10 cellular contexts compared by ENCODE assay signal in the genomic region with DNA sequence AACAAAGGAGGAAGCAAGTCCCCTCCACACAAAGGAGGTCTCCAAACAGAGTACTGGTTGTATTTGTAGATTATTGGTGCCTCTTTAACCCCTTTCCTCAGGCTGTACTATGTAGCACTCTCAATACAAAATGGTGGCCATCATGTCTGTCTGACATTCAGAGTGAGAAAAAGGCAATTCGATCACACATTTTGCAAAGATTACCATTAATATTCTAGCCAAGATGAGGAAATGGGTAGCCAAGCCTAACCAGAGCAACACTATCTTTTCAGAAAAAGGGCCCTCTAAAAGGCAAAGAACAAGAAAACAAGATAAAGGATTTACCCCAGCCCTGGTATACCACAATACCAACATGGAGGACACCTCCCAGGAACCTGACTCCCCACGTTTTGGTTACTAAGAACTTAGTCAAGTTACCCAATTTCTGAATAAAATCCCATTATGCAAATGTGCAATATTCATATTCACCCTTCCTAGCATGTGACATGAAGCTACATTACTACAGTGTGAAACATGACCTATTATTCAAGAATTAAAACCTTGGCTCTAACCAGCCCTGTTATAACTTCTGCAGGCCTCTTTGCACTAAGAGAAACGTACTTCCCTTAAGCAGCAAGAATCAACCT. TPM values are rescaled to one million over a fixed set of nuclear protein-coding genes. Genes with fewer than 3 reads are reported as not detected.
DNase-seq lines count a peak whose midpoint lies in the region; ATAC-seq and TF ChIP-seq lines count a peak whose summit lies in the region.
"Had no signal": no experiment of that assay in that cellular context is flagged by ENCODE, and none has a peak within 500 bp of the region (broad histone marks: within the 10 kb centered on the region; RNA-seq: fewer than 3 reads in every experiment).

No MANE protein-coding gene starts in this region.

- peaks cover 4% of the 10 kb centered on the region; the same call in 1 of the 2 replicates for H3K4me1 ChIP-seq in SJCRH30
- H3K4me1 ChIP-seq in effector memory CD4-positive, alpha-beta T cell (ENCODE audit: control insufficient read depth, insufficient read depth, low read length, poor library complexity, severe bottlenecking), result peaks cover 17% of the 10 kb centered on the region

- peak overlapping the region; percentile 99 for H3K9ac ChIP-seq in neural cell (ENCODE audit: low read length)

- TF ChIP-seq RAD21 in neural cell (conservative IDR thresholded peaks at IDR 0.05), result no peak

- no peaks in the 10 kb centered on the region for H3K9me3 ChIP-seq in SJCRH30 (replicated peaks)
- no peaks in the 10 kb centered on the region for H3K9me3 ChIP-seq in effector memory CD4-positive, alpha-beta T cell (ENCODE audit: control insufficient read depth, low read length)
- no peaks in the 10 kb centered on the region for H3K9me3 ChIP-seq in neural cell (ENCODE audit: low read length)

- TF ChIP-seq CTCF in neural cell (IDR thresholded peaks at IDR 0.05; ENCODE audit: poor library complexity, severe bottlenecking), result no peak

- H3K36me3 ChIP-seq in SJCRH30 (no peaks in the 10 kb centered on the region), neural cell (ENCODE audit: insufficient read depth, low read length) (no peaks in the 10 kb centered on the region)
- H3K36me3 ChIP-seq in effector memory CD4-positive, alpha-beta T cell (ENCODE audit: control insufficient read depth, insufficient read depth, low read length), result no peaks in the 10 kb centered on the region

- H3K9me2 ChIP-seq in neural cell (ENCODE audit: insufficient read depth, low read length), result no peaks in the 10 kb centered on the region

- H3K79me2 ChIP-seq in neural cell (replicated peaks; ENCODE audit: insufficient read depth, low read length), result peaks cover 83% of the 10 kb centered on the region

- ATAC-seq in GM19324 (IDR thresholded peaks at IDR 0.05; ENCODE audit: low FRiP score, unreplicated experiment), result no peak

- H3K27ac ChIP-seq in SJCRH30 (peak overlapping the region; percentile 53), neural cell (ENCODE audit: low read length) (peak overlapping the region; percentile 93)
- H3K27ac ChIP-seq in effector memory CD4-positive, alpha-beta T cell (ENCODE audit: insufficient read depth, low read length, poor library complexity, severe bottlenecking), result peak overlapping the region; percentile 65
- H3K27ac ChIP-seq: 22Rv1 had no signal

- peaks cover 13% of the 10 kb centered on the region for H4K20me1 ChIP-seq in neural cell (ENCODE audit: insufficient read depth)

- H3F3A ChIP-seq in neural cell (ENCODE audit: insufficient read depth, low read length, poor library complexity, severe bottlenecking), result no peaks in the 10 kb centered on the region

- no peaks in the 10 kb centered on the region for H3K27me3 ChIP-seq in SJCRH30
- H3K27me3 ChIP-seq in effector memory CD4-positive, alpha-beta T cell (replicated peaks; ENCODE audit: control insufficient read depth, insufficient read depth, low read length, poor library complexity, severe bottlenecking), result no peaks in the 10 kb centered on the region
- H3K27me3 ChIP-seq in neural cell (ENCODE audit: insufficient read depth, low read depth, low read length), result no peaks in the 10 kb centered on the region

- DNase-seq in DMS 273 (lab: John Stamatoyannopoulos, UW; ENCODE audit: unreplicated experiment), result peak; percentile 29
- no peak for DNase-seq in DMS 273 treated with DMSO at 0.1 percent for 48 hours (lab: John Stamatoyannopoulos, UW)
- no peak for DNase-seq in SJCRH30
- DNase-seq in effector memory CD4-positive, alpha-beta T cell, result no peak
- no peak for DNase-seq in NCI-H1417 treated with DMSO at 0.1 percent for 48 hours (lab: John Stamatoyannopoulos, UW)
- DNase-seq in NCI-H128 (lab: John Stamatoyannopoulos, UW; ENCODE audit: unreplicated experiment), result no peak

- TF ChIP-seq EP300 in neural cell (conservative IDR thresholded peaks at IDR 0.05; ENCODE audit: poor library complexity, severe bottlenecking), result peak; percentile 29

- peak overlapping the region; percentile 93 for H3K4me2 ChIP-seq in neural cell (ENCODE audit: low read length)

- peak overlapping the region; percentile 72 for H3K4me3 ChIP-seq in SJCRH30
- H3K4me3 ChIP-seq in effector memory CD4-positive, alpha-beta T cell (ENCODE audit: insufficient read depth, low read depth, low read length, poor library complexity, severe bottlenecking), result peak overlapping the region; percentile 95
- peak overlapping the region; percentile 98 for H3K4me3 ChIP-seq in neural cell (ENCODE audit: low read length)

- H2AFZ ChIP-seq in neural cell (ENCODE audit: low read depth, low read length), result peak overlapping the region; percentile 3

TF ChIP-seq in neural cell, 6 proteins besides CTCF, POLR2A, EP300 and RAD21:
- TF ChIP-seq SMC3 (conservative IDR thresholded peaks at IDR 0.05; ENCODE audit: poor library complexity), result no peak
- TF ChIP-seq, protein P1, sequence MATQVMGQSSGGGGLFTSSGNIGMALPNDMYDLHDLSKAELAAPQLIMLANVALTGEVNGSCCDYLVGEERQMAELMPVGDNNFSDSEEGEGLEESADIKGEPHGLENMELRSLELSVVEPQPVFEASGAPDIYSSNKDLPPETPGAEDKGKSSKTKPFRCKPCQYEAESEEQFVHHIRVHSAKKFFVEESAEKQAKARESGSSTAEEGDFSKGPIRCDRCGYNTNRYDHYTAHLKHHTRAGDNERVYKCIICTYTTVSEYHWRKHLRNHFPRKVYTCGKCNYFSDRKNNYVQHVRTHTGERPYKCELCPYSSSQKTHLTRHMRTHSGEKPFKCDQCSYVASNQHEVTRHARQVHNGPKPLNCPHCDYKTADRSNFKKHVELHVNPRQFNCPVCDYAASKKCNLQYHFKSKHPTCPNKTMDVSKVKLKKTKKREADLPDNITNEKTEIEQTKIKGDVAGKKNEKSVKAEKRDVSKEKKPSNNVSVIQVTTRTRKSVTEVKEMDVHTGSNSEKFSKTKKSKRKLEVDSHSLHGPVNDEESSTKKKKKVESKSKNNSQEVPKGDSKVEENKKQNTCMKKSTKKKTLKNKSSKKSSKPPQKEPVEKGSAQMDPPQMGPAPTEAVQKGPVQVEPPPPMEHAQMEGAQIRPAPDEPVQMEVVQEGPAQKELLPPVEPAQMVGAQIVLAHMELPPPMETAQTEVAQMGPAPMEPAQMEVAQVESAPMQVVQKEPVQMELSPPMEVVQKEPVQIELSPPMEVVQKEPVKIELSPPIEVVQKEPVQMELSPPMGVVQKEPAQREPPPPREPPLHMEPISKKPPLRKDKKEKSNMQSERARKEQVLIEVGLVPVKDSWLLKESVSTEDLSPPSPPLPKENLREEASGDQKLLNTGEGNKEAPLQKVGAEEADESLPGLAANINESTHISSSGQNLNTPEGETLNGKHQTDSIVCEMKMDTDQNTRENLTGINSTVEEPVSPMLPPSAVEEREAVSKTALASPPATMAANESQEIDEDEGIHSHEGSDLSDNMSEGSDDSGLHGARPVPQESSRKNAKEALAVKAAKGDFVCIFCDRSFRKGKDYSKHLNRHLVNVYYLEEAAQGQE (IDR thresholded peaks at IDR 0.05; ENCODE audit: borderline replicate concordance), result peak; percentile 73
- TF ChIP-seq POLR2AphosphoS5 (IDR thresholded peaks at IDR 0.05), result peak; percentile 39
- TF ChIP-seq TAF1 (IDR thresholded peaks at IDR 0.05; ENCODE audit: low read depth), result peak; percentile 61
- TF ChIP-seq MXI1 (conservative IDR thresholded peaks at IDR 0.05; ENCODE audit: poor library complexity, severe bottlenecking), result no peak

RNA-seq across cellular contexts. Expression of a gene that starts 2.2 kb away (rescaled TPM):
- 33.7 and 37.0 TPM in 2 replicates for total RNA-seq in SJCRH30 (2014; rRNA removed; shearing (Covaris generic))
- 88.4 and 103 TPM in 2 replicates for polyA plus RNA-seq in neural cell
- 451 and 492 TPM in 2 replicates for polyA minus RNA-seq in neural cell

RNA-seq across cellular contexts. Expression of a gene that starts 4.8 kb away (rescaled TPM):
- 0.24 TPM in 1 of 2 replicates, not detected in the other for total RNA-seq in SJCRH30 (2014; rRNA removed; shearing (Covaris generic))
- polyA plus RNA-seq in neural cell, result 0.76 and 1.5 TPM in 2 replicates
- 1.0 TPM in 1 of 2 replicates, not detected in the other for polyA minus RNA-seq in neural cell
- total RNA-seq: T-helper 2 cell treated with Interferon-gamma antibody and Interleukin-4, amounts not matched to agents 100 ng/mL and 5 ng/mL, for 36 hours had no signal
